10 cellular contexts compared by ENCODE assay signal in the genomic region with DNA sequence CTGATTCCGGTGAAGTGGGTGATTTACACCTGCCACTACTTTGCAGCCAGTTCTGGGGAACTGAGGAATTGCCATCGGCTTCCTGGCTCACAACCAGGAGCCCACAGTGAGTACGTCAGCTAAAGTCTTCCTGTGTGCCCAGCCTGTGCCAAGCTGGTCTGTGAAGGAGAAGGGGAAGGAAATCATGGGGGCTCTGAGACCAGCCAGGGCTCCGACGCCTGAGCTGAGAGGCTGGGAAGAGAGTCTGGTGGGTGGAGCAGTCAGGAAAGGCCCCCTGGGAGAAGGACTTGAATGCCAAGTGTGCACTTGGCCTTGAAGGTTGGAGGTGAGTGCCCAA. TPM values are rescaled to one million over a fixed set of nuclear protein-coding genes. Genes with fewer than 3 reads are reported as not detected.
DNase-seq lines count a peak whose midpoint lies in the region; ATAC-seq, FAIRE-seq and TF ChIP-seq lines count a peak whose summit lies in the region.
"Had no signal": no experiment of that assay in that cellular context is flagged by ENCODE, and none has a peak within 500 bp of the region (broad histone marks: within the 10 kb centered on the region; RNA-seq: fewer than 3 reads in every experiment).

No MANE protein-coding gene starts in this region.

- H3K9me3 Mint-ChIP-seq in activated CD4-positive, alpha-beta memory T cell treated with anti-CD3 and anti-CD28 coated beads, Interleukin-2, amount 10 ng/mL, durations not matched to agents 7 days and 5 days, result no peaks in the 10 kb centered on the region
- no peaks in the 10 kb centered on the region for H3K9me3 Mint-ChIP-seq in Calu3 (ENCODE audit: low read depth, unreplicated experiment)

- no peaks in the 10 kb centered on the region for H3F3A ChIP-seq in GM23248 (ENCODE audit: insufficient read depth)
- peaks cover 2% of the 10 kb centered on the region for H3F3A ChIP-seq in smooth muscle cell (ENCODE audit: low read depth)

- dilution Hi-C loops in keratinocyte (cut with MboI; ENCODE audit: extremely low pct_ligation_motif_present, low sequenced_read_pairs), result no loop called here

- H3K4me1 ChIP-seq in GM23248 (ENCODE audit: insufficient read depth) (no peaks in the 10 kb centered on the region), keratinocyte (ENCODE audit: control insufficient read depth, extremely low read depth, insufficient read depth, low read length) (peaks cover 26% of the 10 kb centered on the region), smooth muscle cell (ENCODE audit: low read depth) (peaks cover 5% of the 10 kb centered on the region)

- peak overlapping the region; percentile 91 for H3K4me2 ChIP-seq in GM23248 (ENCODE audit: unreplicated experiment)
- peak overlapping the region; percentile 96 for H3K4me2 ChIP-seq in keratinocyte (ENCODE audit: control insufficient read depth, extremely low read depth, insufficient read depth, low read depth, low read length)
- peak overlapping the region; percentile 99 for H3K4me2 ChIP-seq in smooth muscle cell

- H3K36me3 ChIP-seq in GM23248 (ENCODE audit: low read depth) (no peaks in the 10 kb centered on the region), brain microvascular endothelial cell (replicated peaks) (no peaks in the 10 kb centered on the region), keratinocyte (ENCODE audit: control insufficient read depth in 2 of 2, extremely low read depth in 1 of 2, insufficient read depth in 2 of 2, low read length in 2 of 2) (no peaks in the 10 kb centered on the region), smooth muscle cell (ENCODE audit: low read depth) (no peaks in the 10 kb centered on the region)

- H2AFZ ChIP-seq in GM23248 (peak overlapping the region; percentile 98; the same call in 1 of the 2 replicates), keratinocyte (ENCODE audit: control insufficient read depth, low read length) (peak overlapping the region; percentile 96), smooth muscle cell (ENCODE audit: low read depth) (no peak overlapping the region)

- in situ Hi-C loops in GM23248 (cut with MboI), result no loop called here
- in situ Hi-C loops in brain microvascular endothelial cell (cut with HindIII; ENCODE audit: low pct_ligation_motif_present, low sequenced_read_pairs), result no loop called here

- WGBS in GM23248 (ENCODE audit: low coverage in 1 of 2, low lambda C conversion rate in 2 of 2, missing lambda C conversion rate in 2 of 2), 2 experiments, result 33 to 39% methylated on average over 5 of the region's 5 CpGs
- 83% methylated on average over 5 of the region's 5 CpGs for WGBS in smooth muscle cell (ENCODE audit: low lambda C conversion rate)

- H3K4me3 Mint-ChIP-seq in activated CD4-positive, alpha-beta memory T cell treated with anti-CD3 and anti-CD28 coated beads, Interleukin-2, amount 10 ng/mL, durations not matched to agents 7 days and 5 days, result no peak overlapping the region
- no peak overlapping the region for H3K4me3 Mint-ChIP-seq in Calu3 (ENCODE audit: low read depth, unreplicated experiment)

- H3K36me3 Mint-ChIP-seq in activated CD4-positive, alpha-beta memory T cell treated with anti-CD3 and anti-CD28 coated beads, Interleukin-2, amount 10 ng/mL, durations not matched to agents 7 days and 5 days (ENCODE audit: low read depth), result no peaks in the 10 kb centered on the region
- peaks cover 7% of the 10 kb centered on the region for H3K36me3 Mint-ChIP-seq in Calu3 (ENCODE audit: insufficient read depth, unreplicated experiment)

- H3K79me2 ChIP-seq in GM23248 (ENCODE audit: insufficient read depth), result no peaks in the 10 kb centered on the region
- H3K79me2 ChIP-seq in keratinocyte (ENCODE audit: control insufficient read depth, insufficient read depth, low read length), result peaks cover 24% of the 10 kb centered on the region
- H3K79me2 ChIP-seq in smooth muscle cell (ENCODE audit: low read depth), result no peaks in the 10 kb centered on the region

- TF ChIP-seq CTCF in brain microvascular endothelial cell (IDR thresholded peaks at IDR 0.05; ENCODE audit: low read depth, low read length, missing control alignments), result no peak
- TF ChIP-seq CTCF in keratinocyte (optimal IDR thresholded peaks at IDR 0.05 in 1 of 3, IDR thresholded peaks at IDR 0.05 in 1 of 3, conservative IDR thresholded peaks at IDR 0.05 in 1 of 3; ENCODE audit: extremely low read depth in 1 of 3, insufficient read depth in 2 of 3, low read length in 3 of 3), result no peak
- no peak for TF ChIP-seq CTCF in smooth muscle cell (IDR thresholded peaks at IDR 0.05; ENCODE audit: borderline replicate concordance, insufficient read depth, poor library complexity, severe bottlenecking)
- TF ChIP-seq CTCF in Calu3 (IDR thresholded peaks at IDR 0.05; ENCODE audit: unreplicated experiment), result no peak

- no peak for ATAC-seq in HG02571 (IDR thresholded peaks at IDR 0.05; ENCODE audit: unreplicated experiment)
- ATAC-seq: body of pancreas had no signal

- FAIRE-seq in keratinocyte (lab: Jason Lieb, UNC), result peak; percentile 43
- FAIRE-seq: TTC549 had no signal

- H3K27ac ChIP-seq in GM23248, result no peak overlapping the region
- no peak overlapping the region for H3K27ac ChIP-seq in brain microvascular endothelial cell
- H3K27ac ChIP-seq in keratinocyte (ENCODE audit: control insufficient read depth, insufficient read depth, low read length), result peak overlapping the region; percentile 51
- no peak overlapping the region for H3K27ac ChIP-seq in smooth muscle cell (ENCODE audit: low read depth)
- H3K27ac ChIP-seq: body of pancreas had no signal

- H3K9ac ChIP-seq in GM23248 (peak overlapping the region; percentile 82; the same call in 1 of the 2 replicates), keratinocyte (ENCODE audit: control insufficient read depth, extremely low read depth, insufficient read depth, low read length) (peak overlapping the region; percentile 76), smooth muscle cell (ENCODE audit: low read depth) (peak overlapping the region; percentile 61)

- no peaks in the 10 kb centered on the region for H3K9me1 ChIP-seq in keratinocyte (ENCODE audit: control insufficient read depth, extremely low read depth, insufficient read depth, low read length)

- H3K4me3 ChIP-seq in GM23248 (peak overlapping the region; percentile 98), brain microvascular endothelial cell (ENCODE audit: low read depth, low read length) (peak overlapping the region; percentile 79), keratinocyte (ENCODE audit: control insufficient read depth in 2 of 3, extremely low read depth in 1 of 3, insufficient read depth in 2 of 3, low read depth in 1 of 3, low read length in 3 of 3) (peak overlapping the region; percentile 77 to 96 (median 91)), smooth muscle cell (peak overlapping the region; percentile 92)
- H3K4me3 ChIP-seq: body of pancreas had no signal

- peaks cover 12% of the 10 kb centered on the region for H3K4me1 Mint-ChIP-seq in activated CD4-positive, alpha-beta memory T cell treated with anti-CD3 and anti-CD28 coated beads, Interleukin-2, amount 10 ng/mL, durations not matched to agents 7 days and 5 days
- peaks cover 17% of the 10 kb centered on the region for H3K4me1 Mint-ChIP-seq in Calu3 (ENCODE audit: low read depth, unreplicated experiment)

- no peaks in the 10 kb centered on the region for H3K9me2 ChIP-seq in GM23248 (ENCODE audit: insufficient read depth)

- H3K27me3 Mint-ChIP-seq in activated CD4-positive, alpha-beta memory T cell treated with anti-CD3 and anti-CD28 coated beads, Interleukin-2, amount 10 ng/mL, durations not matched to agents 7 days and 5 days, result peaks cover 2% of the 10 kb centered on the region
- peaks cover 21% of the 10 kb centered on the region for H3K27me3 Mint-ChIP-seq in Calu3 (ENCODE audit: unreplicated experiment)

- intact Hi-C loops in Calu3 (cut with micrococcal nuclease; ENCODE audit: unreplicated experiment), result no loop called here

- no peak overlapping the region for H3K27ac Mint-ChIP-seq in activated CD4-positive, alpha-beta memory T cell treated with anti-CD3 and anti-CD28 coated beads, Interleukin-2, amount 10 ng/mL, durations not matched to agents 7 days and 5 days
- H3K27ac Mint-ChIP-seq in Calu3 (ENCODE audit: unreplicated experiment), result no peak overlapping the region

- CTCF ChIA-PET in activated CD4-positive, alpha-beta memory T cell treated with anti-CD3 and anti-CD28 coated beads, Interleukin-2, amount 10 ng/mL, durations not matched to agents 7 days and 5 days (lab: Charles Lee), result no interaction called here
- CTCF ChIA-PET in Calu3 (lab: Charles Lee), result interaction anchor here (0.5 kb wide), 1 partner anchor 423 kb away, joined by 6 read pairs; no protein-coding TSS in a partner anchor

- H3K27me3 ChIP-seq in GM23248 (replicated peaks; ENCODE audit: insufficient read depth), result no peaks in the 10 kb centered on the region
- no peaks in the 10 kb centered on the region for H3K27me3 ChIP-seq in brain microvascular endothelial cell (replicated peaks)
- H3K27me3 ChIP-seq in keratinocyte (ENCODE audit: control insufficient read depth, extremely low read depth, insufficient read depth, low read length), result no peaks in the 10 kb centered on the region
- H3K27me3 ChIP-seq in smooth muscle cell (ENCODE audit: low read depth), result no peaks in the 10 kb centered on the region
- H3K27me3 ChIP-seq: body of pancreas had no signal

- DNase-seq in GM23248 (peak; percentile 6), brain microvascular endothelial cell (no peak), keratinocyte (ENCODE audit: low read depth, low spot score) (no peak), smooth muscle cell (lab: John Stamatoyannopoulos, UW; ENCODE audit: unreplicated experiment) (no peak), NCI-H774 (lab: John Stamatoyannopoulos, UW) (no peak), Calu3 (no peak)
- no peak for DNase-seq in activated CD4-positive, alpha-beta memory T cell treated with anti-CD3 and anti-CD28 coated beads, Interleukin-2, amount 10 ng/mL, durations not matched to agents 7 days and 5 days
- DNase-seq: body of pancreas had no signal

- H3K9me3 ChIP-seq in GM23248 (ENCODE audit: low read depth), result no peaks in the 10 kb centered on the region
- no peaks in the 10 kb centered on the region for H3K9me3 ChIP-seq in keratinocyte (ENCODE audit: control insufficient read depth, low read depth, low read length)
- H3K9me3 ChIP-seq in smooth muscle cell (replicated peaks; ENCODE audit: low read depth), result no peaks in the 10 kb centered on the region
- H3K9me3 ChIP-seq: body of pancreas had no signal

- BruUV-seq in Calu3 (replicated peaks; lab: Mats Ljungman, UMichigan), result no TSS peak

- H4K20me1 ChIP-seq in GM23248 (ENCODE audit: insufficient read depth), result no peaks in the 10 kb centered on the region
- H4K20me1 ChIP-seq in keratinocyte (ENCODE audit: control insufficient read depth, extremely low read depth, insufficient read depth, low read length), result no peaks in the 10 kb centered on the region
- H4K20me1 ChIP-seq in smooth muscle cell (ENCODE audit: low read depth), result no peaks in the 10 kb centered on the region

- POLR2A ChIA-PET in activated CD4-positive, alpha-beta memory T cell treated with anti-CD3 and anti-CD28 coated beads, Interleukin-2, amount 10 ng/mL, durations not matched to agents 7 days and 5 days (lab: Charles Lee), result no interaction called here

RNA-seq across cellular contexts. Expression of a gene that starts 1.2 kb away (rescaled TPM):
- total RNA-seq in GM23248 (2014; rRNA removed; shearing (Covaris generic)), result 2.8 and 3.3 TPM in 2 replicates
- polyA plus RNA-seq in GM23248 (2016; fragmentation: Nextera tagmentation; extraction: Ambion mirVana) (1.9 and 2.4 TPM in 2 replicates), keratinocyte (3.5 to 4.5 TPM (median 4.1 TPM) in 3 replicates), smooth muscle cell (0.85 and 1.4 TPM in 2 replicates)
- polyA plus RNA-seq in keratinocyte (2011; ENCODE audit: low read depth), result 0.47 TPM
- 1.9 and 2.2 TPM in 2 replicates for polyA plus RNA-seq in keratinocyte (2011; cell fraction: cytosol; rRNA removed)
- 5.3 and 7.1 TPM in 2 replicates for polyA plus RNA-seq in keratinocyte (2011; cell fraction: nucleus; rRNA removed)
- 0.93 and 2.1 TPM in 2 replicates for polyA plus RNA-seq in keratinocyte (2012; ENCODE audit: low replicate concordance)
- polyA minus RNA-seq in keratinocyte, result 2.4 to 3.4 TPM (median 3.4 TPM) in 3 replicates
- polyA minus RNA-seq in keratinocyte (2011; cell fraction: cytosol; rRNA and poly(A)+ RNA removed), result 1.3 TPM
- 1.8 and 3.0 TPM in 2 replicates for polyA minus RNA-seq in keratinocyte (2011; cell fraction: nucleus; rRNA and poly(A)+ RNA removed)
- total RNA-seq in smooth muscle cell (0.67 and 3.2 TPM in 2 replicates), Calu3 (2022) (not detected in 2 replicates)
- total RNA-seq in activated CD4-positive, alpha-beta memory T cell treated with anti-CD3 and anti-CD28 coated beads, Interleukin-2, amount 10 ng/mL, durations not matched to agents 7 days and 5 days, result under 1 TPM; 0.15 to 0.20 TPM

RNA-seq across cellular contexts. Expression of a gene that starts 6.1 kb away (rescaled TPM):
- 79.1 and 98.6 TPM in 2 replicates for total RNA-seq in GM23248 (2014; rRNA removed; shearing (Covaris generic))
- polyA plus RNA-seq in GM23248 (2016; fragmentation: Nextera tagmentation; extraction: Ambion mirVana), result 57.6 and 58.9 TPM in 2 replicates
- polyA plus RNA-seq in keratinocyte, result 49.6 to 64.6 TPM (median 60.9 TPM) in 3 replicates
- polyA plus RNA-seq in keratinocyte (2011; ENCODE audit: low read depth), result 12.7 TPM
- polyA plus RNA-seq in keratinocyte (2011; cell fraction: cytosol; rRNA removed), result 35.6 and 44.8 TPM in 2 replicates
- polyA plus RNA-seq in keratinocyte (2011; cell fraction: nucleus; rRNA removed), result 66.8 and 76.4 TPM in 2 replicates
- 40.0 and 71.7 TPM in 2 replicates for polyA plus RNA-seq in keratinocyte (2012; ENCODE audit: low replicate concordance)
- 48.6 to 94.7 TPM (median 54.7 TPM) in 3 replicates for polyA minus RNA-seq in keratinocyte
- polyA minus RNA-seq in keratinocyte (2011; cell fraction: cytosol; rRNA and poly(A)+ RNA removed), result 47.2 TPM
- 34.8 and 41.8 TPM in 2 replicates for polyA minus RNA-seq in keratinocyte (2011; cell fraction: nucleus; rRNA and poly(A)+ RNA removed)
- 39.4 and 56.1 TPM in 2 replicates for total RNA-seq in smooth muscle cell
- polyA plus RNA-seq in smooth muscle cell, result 72.4 and 91.0 TPM in 2 replicates
- total RNA-seq in activated CD4-positive, alpha-beta memory T cell treated with anti-CD3 and anti-CD28 coated beads, Interleukin-2, amount 10 ng/mL, durations not matched to agents 7 days and 5 days, result 10 to 100 TPM; 27.4 to 28.5 TPM
- 62.0 and 74.5 TPM in 2 replicates for total RNA-seq in Calu3 (2022)

RNA-seq across cellular contexts. Expression of a gene that starts 28.1 kb away (rescaled TPM):
- not detected in 2 replicates for total RNA-seq in GM23248 (2014; rRNA removed; shearing (Covaris generic))
- not detected in 2 replicates for polyA plus RNA-seq in GM23248 (2016; fragmentation: Nextera tagmentation; extraction: Ambion mirVana)
- polyA plus RNA-seq in keratinocyte, result not detected in 3 replicates
- not detected for polyA plus RNA-seq in keratinocyte (2011; ENCODE audit: low read depth)
- not detected in 2 replicates for polyA plus RNA-seq in keratinocyte (2011; cell fraction: cytosol; rRNA removed)
- not detected in 2 replicates for polyA plus RNA-seq in keratinocyte (2011; cell fraction: nucleus; rRNA removed)
- not detected in 2 replicates for polyA plus RNA-seq in keratinocyte (2012; ENCODE audit: low replicate concordance)
- not detected in 3 replicates for polyA minus RNA-seq in keratinocyte
- not detected for polyA minus RNA-seq in keratinocyte (2011; cell fraction: cytosol; rRNA and poly(A)+ RNA removed)
- not detected in 2 replicates for polyA minus RNA-seq in keratinocyte (2011; cell fraction: nucleus; rRNA and poly(A)+ RNA removed)
- total RNA-seq in smooth muscle cell, result not detected in 2 replicates
- not detected in 2 replicates for polyA plus RNA-seq in smooth muscle cell
- total RNA-seq in activated CD4-positive, alpha-beta memory T cell treated with anti-CD3 and anti-CD28 coated beads, Interleukin-2, amount 10 ng/mL, durations not matched to agents 7 days and 5 days, result not detected
- not detected in 2 replicates for total RNA-seq in Calu3 (2022)
- total RNA-seq: body of pancreas had no signal

RNA-seq across cellular contexts. Expression of a gene that starts 29.5 kb away (rescaled TPM):
- not detected in 2 replicates for total RNA-seq in GM23248 (2014; rRNA removed; shearing (Covaris generic))
- polyA plus RNA-seq in GM23248 (2016; fragmentation: Nextera tagmentation; extraction: Ambion mirVana) (0.38 and 0.70 TPM in 2 replicates), keratinocyte (312 to 376 TPM (median 362 TPM) in 3 replicates), smooth muscle cell (2.4 and 8.0 TPM in 2 replicates)
- 86.1 TPM for polyA plus RNA-seq in keratinocyte (2011; ENCODE audit: low read depth)
- polyA plus RNA-seq in keratinocyte (2011; cell fraction: cytosol; rRNA removed), result 402 and 490 TPM in 2 replicates
- polyA plus RNA-seq in keratinocyte (2011; cell fraction: nucleus; rRNA removed), result 869 and 873 TPM in 2 replicates
- polyA plus RNA-seq in keratinocyte (2012; ENCODE audit: low replicate concordance), result 85.3 and 177 TPM in 2 replicates
- polyA minus RNA-seq in keratinocyte, result 327 to 474 TPM (median 467 TPM) in 3 replicates
- polyA minus RNA-seq in keratinocyte (2011; cell fraction: cytosol; rRNA and poly(A)+ RNA removed), result 249 TPM
- 322 and 407 TPM in 2 replicates for polyA minus RNA-seq in keratinocyte (2011; cell fraction: nucleus; rRNA and poly(A)+ RNA removed)
- total RNA-seq in smooth muscle cell (1.7 and 10.8 TPM in 2 replicates), Calu3 (2022) (46.2 and 94.8 TPM in 2 replicates)
- total RNA-seq in activated CD4-positive, alpha-beta memory T cell treated with anti-CD3 and anti-CD28 coated beads, Interleukin-2, amount 10 ng/mL, durations not matched to agents 7 days and 5 days, result not detected

RNA-seq across cellular contexts. Expression of a gene that starts 43.2 kb away (rescaled TPM):
- total RNA-seq in GM23248 (2014; rRNA removed; shearing (Covaris generic)), result 1.9 and 3.0 TPM in 2 replicates
- 4.4 and 4.9 TPM in 2 replicates for polyA plus RNA-seq in GM23248 (2016; fragmentation: Nextera tagmentation; extraction: Ambion mirVana)
- 0.42 to 5.1 TPM (median 3.8 TPM) in 3 replicates for polyA plus RNA-seq in keratinocyte
- polyA plus RNA-seq in keratinocyte (2011; ENCODE audit: low read depth), result 0.74 TPM
- 0.98 and 1.2 TPM in 2 replicates for polyA plus RNA-seq in keratinocyte (2011; cell fraction: cytosol; rRNA removed)
- polyA plus RNA-seq in keratinocyte (2011; cell fraction: nucleus; rRNA removed), result 4.2 and 4.4 TPM in 2 replicates
- 0.24 and 4.0 TPM in 2 replicates for polyA plus RNA-seq in keratinocyte (2012; ENCODE audit: low replicate concordance)
- 2.1 to 6.8 TPM (median 5.0 TPM) in 3 replicates for polyA minus RNA-seq in keratinocyte
- not detected for polyA minus RNA-seq in keratinocyte (2011; cell fraction: cytosol; rRNA and poly(A)+ RNA removed)
- 1.5 and 2.9 TPM in 2 replicates for polyA minus RNA-seq in keratinocyte (2011; cell fraction: nucleus; rRNA and poly(A)+ RNA removed)
- total RNA-seq in smooth muscle cell, result 1.7 and 4.9 TPM in 2 replicates
- polyA plus RNA-seq in smooth muscle cell, result 5.6 and 7.1 TPM in 2 replicates
- 10 to 100 TPM; 43.9 to 44.0 TPM for total RNA-seq in activated CD4-positive, alpha-beta memory T cell treated with anti-CD3 and anti-CD28 coated beads, Interleukin-2, amount 10 ng/mL, durations not matched to agents 7 days and 5 days
- 22.5 and 25.2 TPM in 2 replicates for total RNA-seq in Calu3 (2022)
